In genomic region chr4:168701061-168701460, GRCh38 we compare ENCODE assay signal across 37 cellular contexts.
"Had no signal": no experiment of that assay in that cellular context is flagged by ENCODE, and none has a peak within 500 bp of the region (broad histone marks: within the 10 kb centered on the region; RNA-seq: fewer than 3 reads in every experiment).

No MANE protein-coding gene starts in this region.

- DNase-seq: activated CD4-positive, alpha-beta memory T cell treated with anti-CD3 and anti-CD28 coated beads, Interleukin-2, amount 10 ng/mL, durations not matched to agents 7 days and 5 days; activated CD4-positive, alpha-beta T cell treated with anti-CD3 and anti-CD28 coated beads for 1 hour; activated CD4-positive, alpha-beta T cell treated with anti-CD3 and anti-CD28 coated beads for 36 hours; activated CD4-positive, alpha-beta T cell treated with anti-CD3 and anti-CD28 coated beads for 48 hours; activated CD4-positive, alpha-beta T cell treated with anti-CD3 and anti-CD28 coated beads, Interleukin-2, amount 10 ng/mL, durations not matched to agents 7 days and 5 days; activated CD4-positive, alpha-beta T cell treated with anti-CD3 and anti-CD28 coated beads, Interleukin-2, amount 50 U/mL, for 48 hours; activated CD4-positive, CD25-positive, alpha-beta regulatory T cell; activated CD8-positive, alpha-beta memory T cell treated with anti-CD3 and anti-CD28 coated beads for 24 hours; activated CD8-positive, alpha-beta memory T cell treated with anti-CD3 and anti-CD28 coated beads, Interleukin-2, amount 10 ng/mL, durations not matched to agents 7 days and 5 days; activated CD8-positive, alpha-beta memory T cell treated with anti-CD3 and anti-CD28 coated beads, Interleukin-2, amount 50 U/mL, for 48 hours; activated CD8-positive, alpha-beta T cell treated with anti-CD3 and anti-CD28 coated beads, Interleukin-2, amount 10 ng/mL, durations not matched to agents 7 days and 5 days; activated effector memory CD4-positive, alpha-beta T cell treated with Interleukin-2 at 50 U/mL for 16 hours; activated gamma-delta T cell; activated naive CD4-positive, alpha-beta T cell treated with anti-CD3 and anti-CD28 coated beads, Interleukin-2, amount 10 ng/mL, durations not matched to agents 7 days and 5 days; activated naive CD4-positive, alpha-beta T cell treated with Interleukin-2 at 50 U/mL for 16 hours; activated naive CD8-positive, alpha-beta T cell treated with anti-CD3 and anti-CD28 coated beads, Interleukin-2, amount 10 ng/mL, durations not matched to agents 7 days and 5 days; activated naive CD8-positive, alpha-beta T cell treated with anti-CD3 and anti-CD28 coated beads, Interleukin-2, amount 50 U/mL, for 24 hours; activated T-cell treated with anti-CD3 and anti-CD28 coated beads, Interleukin-2, amount 50 U/mL, for 24 hours; activated T-cell treated with anti-CD3 and anti-CD28 coated beads, Interleukin-2, amount 50 U/mL, for 48 hours; amygdala; anterior cingulate cortex; caudate nucleus; cerebellar nuclear complex; T-helper 1 cell; T-helper 2 cell; T-helper 9 cell had no signal

- H3K9me3 Mint-ChIP-seq: activated CD4-positive, alpha-beta memory T cell treated with anti-CD3 and anti-CD28 coated beads, Interleukin-2, amount 10 ng/mL, durations not matched to agents 7 days and 5 days; activated CD4-positive, alpha-beta T cell treated with anti-CD3 and anti-CD28 coated beads, Interleukin-2, amount 10 ng/mL, durations not matched to agents 7 days and 5 days; activated naive CD4-positive, alpha-beta T cell treated with anti-CD3 and anti-CD28 coated beads, Interleukin-2, amount 10 ng/mL, durations not matched to agents 7 days and 5 days; activated naive CD4-positive, alpha-beta T cell treated with anti-CD3 and anti-CD28 coated beads, Interleukin-2, amount 50 U/mL, for 24 hours; activated naive CD8-positive, alpha-beta T cell treated with anti-CD3 and anti-CD28 coated beads, Interleukin-2, amount 10 ng/mL, durations not matched to agents 7 days and 5 days; activated naive CD8-positive, alpha-beta T cell treated with anti-CD3 and anti-CD28 coated beads, Interleukin-2, amount 50 U/mL, for 24 hours; activated T-cell treated with anti-CD3 and anti-CD28 coated beads, Interleukin-2, amount 50 U/mL, for 24 hours; activated T-helper 2 cell treated with anti-CD3 and anti-CD28 coated beads, Interferon-gamma antibody, Interleukin-2, Interleukin-4, amounts not matched to agents 10 μg/mL and 5 μg/mL and 100 μg/mL, durations not matched to agents 14 hours and 24 hours and 36 hours; brain; central memory CD8-positive, alpha-beta T cell; T-helper 1 cell treated with Interleukin-12 subunit alpha and Interleukin-12 subunit beta and Interleukin-4 antibody, amounts not matched to agents 30 μg/mL and 1 μg/mL, for 36 hours; T-helper 2 cell treated with Interferon-gamma antibody and Interleukin-4, amounts not matched to agents 5 μg/mL and 100 μg/mL, for 36 hours; WTC11 had no signal

- H3K9me3 ChIP-seq: ascending aorta had no signal

- H3K27ac ChIP-seq: ascending aorta, cardiac muscle cell, VCaP had no signal

- H3K27me3 Mint-ChIP-seq: activated CD4-positive, alpha-beta T cell treated with anti-CD3 and anti-CD28 coated beads for 36 hours; activated naive CD4-positive, alpha-beta T cell treated with anti-CD3 and anti-CD28 coated beads, Interleukin-2, amount 10 ng/mL, durations not matched to agents 7 days and 5 days; activated naive CD4-positive, alpha-beta T cell treated with anti-CD3 and anti-CD28 coated beads, Interleukin-2, amount 50 U/mL, for 24 hours; activated naive CD8-positive, alpha-beta T cell; brain had no signal

- H3K4me1 Mint-ChIP-seq: activated CD4-positive, alpha-beta memory T cell treated with anti-CD3 and anti-CD28 coated beads, Interleukin-2, amount 10 ng/mL, durations not matched to agents 7 days and 5 days; activated CD4-positive, alpha-beta T cell treated with anti-CD3 and anti-CD28 coated beads for 36 hours; activated CD4-positive, alpha-beta T cell treated with anti-CD3 and anti-CD28 coated beads, Interleukin-2, amount 10 ng/mL, durations not matched to agents 7 days and 5 days; activated CD8-positive, alpha-beta memory T cell treated with anti-CD3 and anti-CD28 coated beads, Interleukin-2, amount 10 ng/mL, durations not matched to agents 7 days and 5 days; activated naive CD4-positive, alpha-beta T cell treated with anti-CD3 and anti-CD28 coated beads, Interleukin-2, amount 10 ng/mL, durations not matched to agents 7 days and 5 days; activated naive CD4-positive, alpha-beta T cell treated with anti-CD3 and anti-CD28 coated beads, Interleukin-2, amount 50 U/mL, for 24 hours; activated naive CD8-positive, alpha-beta T cell treated with anti-CD3 and anti-CD28 coated beads, Interleukin-2, amount 10 ng/mL, durations not matched to agents 7 days and 5 days; activated naive CD8-positive, alpha-beta T cell treated with anti-CD3 and anti-CD28 coated beads, Interleukin-2, amount 50 U/mL, for 24 hours; brain; central memory CD8-positive, alpha-beta T cell had no signal

- H3K4me3 ChIP-seq: ascending aorta, cardiac muscle cell had no signal

- H3K36me3 ChIP-seq: ascending aorta had no signal

- H3K27me3 ChIP-seq: ascending aorta, cardiac muscle cell had no signal

- H3K4me3 Mint-ChIP-seq: activated CD4-positive, alpha-beta memory T cell treated with anti-CD3 and anti-CD28 coated beads, Interleukin-2, amount 10 ng/mL, durations not matched to agents 7 days and 5 days; activated CD4-positive, alpha-beta T cell treated with anti-CD3 and anti-CD28 coated beads for 36 hours; activated CD4-positive, alpha-beta T cell treated with anti-CD3 and anti-CD28 coated beads, Interleukin-2, amount 10 ng/mL, durations not matched to agents 7 days and 5 days; activated CD8-positive, alpha-beta memory T cell treated with anti-CD3 and anti-CD28 coated beads, Interleukin-2, amount 10 ng/mL, durations not matched to agents 7 days and 5 days; activated CD8-positive, alpha-beta T cell treated with anti-CD3 and anti-CD28 coated beads, Interleukin-2, amount 10 ng/mL, durations not matched to agents 7 days and 5 days; activated naive CD4-positive, alpha-beta T cell treated with anti-CD3 and anti-CD28 coated beads, Interleukin-2, amount 10 ng/mL, durations not matched to agents 7 days and 5 days; activated naive CD4-positive, alpha-beta T cell treated with anti-CD3 and anti-CD28 coated beads, Interleukin-2, amount 50 U/mL, for 24 hours; activated naive CD8-positive, alpha-beta T cell; activated naive CD8-positive, alpha-beta T cell treated with anti-CD3 and anti-CD28 coated beads, Interleukin-2, amount 10 ng/mL, durations not matched to agents 7 days and 5 days; activated naive CD8-positive, alpha-beta T cell treated with anti-CD3 and anti-CD28 coated beads, Interleukin-2, amount 50 U/mL, for 24 hours; activated T-cell treated with anti-CD3 and anti-CD28 coated beads, Interleukin-2, amount 50 U/mL, for 24 hours; brain; central memory CD8-positive, alpha-beta T cell; T-helper 1 cell treated with Interleukin-12 subunit alpha and Interleukin-12 subunit beta and Interleukin-4 antibody, amounts not matched to agents 30 μg/mL and 1 μg/mL, for 36 hours; T-helper 2 cell treated with Interferon-gamma antibody and Interleukin-4, amounts not matched to agents 5 μg/mL and 100 μg/mL, for 36 hours; WTC11 had no signal

- H3K36me3 Mint-ChIP-seq: activated CD8-positive, alpha-beta memory T cell treated with anti-CD3 and anti-CD28 coated beads, Interleukin-2, amount 10 ng/mL, durations not matched to agents 7 days and 5 days; activated naive CD4-positive, alpha-beta T cell treated with anti-CD3 and anti-CD28 coated beads, Interleukin-2, amount 10 ng/mL, durations not matched to agents 7 days and 5 days; activated naive CD4-positive, alpha-beta T cell treated with anti-CD3 and anti-CD28 coated beads, Interleukin-2, amount 50 U/mL, for 24 hours; activated naive CD8-positive, alpha-beta T cell; activated naive CD8-positive, alpha-beta T cell treated with anti-CD3 and anti-CD28 coated beads, Interleukin-2, amount 10 ng/mL, durations not matched to agents 7 days and 5 days; WTC11 had no signal

- H3K27ac Mint-ChIP-seq: activated CD4-positive, alpha-beta memory T cell treated with anti-CD3 and anti-CD28 coated beads, Interleukin-2, amount 10 ng/mL, durations not matched to agents 7 days and 5 days; activated CD4-positive, alpha-beta T cell treated with anti-CD3 and anti-CD28 coated beads for 36 hours; activated CD4-positive, alpha-beta T cell treated with anti-CD3 and anti-CD28 coated beads, Interleukin-2, amount 10 ng/mL, durations not matched to agents 7 days and 5 days; activated CD8-positive, alpha-beta memory T cell treated with anti-CD3 and anti-CD28 coated beads, Interleukin-2, amount 10 ng/mL, durations not matched to agents 7 days and 5 days; activated CD8-positive, alpha-beta T cell treated with anti-CD3 and anti-CD28 coated beads, Interleukin-2, amount 10 ng/mL, durations not matched to agents 7 days and 5 days; activated naive CD4-positive, alpha-beta T cell treated with anti-CD3 and anti-CD28 coated beads, Interleukin-2, amount 10 ng/mL, durations not matched to agents 7 days and 5 days; activated naive CD4-positive, alpha-beta T cell treated with anti-CD3 and anti-CD28 coated beads, Interleukin-2, amount 50 U/mL, for 24 hours; activated naive CD8-positive, alpha-beta T cell; activated naive CD8-positive, alpha-beta T cell treated with anti-CD3 and anti-CD28 coated beads, Interleukin-2, amount 10 ng/mL, durations not matched to agents 7 days and 5 days; activated naive CD8-positive, alpha-beta T cell treated with anti-CD3 and anti-CD28 coated beads, Interleukin-2, amount 50 U/mL, for 24 hours; activated T-cell treated with anti-CD3 and anti-CD28 coated beads, Interleukin-2, amount 50 U/mL, for 24 hours; activated T-helper 2 cell treated with anti-CD3 and anti-CD28 coated beads, Interferon-gamma antibody, Interleukin-2, Interleukin-4, amounts not matched to agents 10 μg/mL and 5 μg/mL and 100 μg/mL, durations not matched to agents 14 hours and 24 hours and 36 hours; brain; T-helper 1 cell treated with Interleukin-12 subunit alpha and Interleukin-12 subunit beta and Interleukin-4 antibody, amounts not matched to agents 30 μg/mL and 1 μg/mL, for 36 hours; T-helper 2 cell treated with Interferon-gamma antibody and Interleukin-4, amounts not matched to agents 5 μg/mL and 100 μg/mL, for 36 hours; WTC11 had no signal
